ENCODE assay signal across 8 cellular contexts in the genomic region with DNA sequence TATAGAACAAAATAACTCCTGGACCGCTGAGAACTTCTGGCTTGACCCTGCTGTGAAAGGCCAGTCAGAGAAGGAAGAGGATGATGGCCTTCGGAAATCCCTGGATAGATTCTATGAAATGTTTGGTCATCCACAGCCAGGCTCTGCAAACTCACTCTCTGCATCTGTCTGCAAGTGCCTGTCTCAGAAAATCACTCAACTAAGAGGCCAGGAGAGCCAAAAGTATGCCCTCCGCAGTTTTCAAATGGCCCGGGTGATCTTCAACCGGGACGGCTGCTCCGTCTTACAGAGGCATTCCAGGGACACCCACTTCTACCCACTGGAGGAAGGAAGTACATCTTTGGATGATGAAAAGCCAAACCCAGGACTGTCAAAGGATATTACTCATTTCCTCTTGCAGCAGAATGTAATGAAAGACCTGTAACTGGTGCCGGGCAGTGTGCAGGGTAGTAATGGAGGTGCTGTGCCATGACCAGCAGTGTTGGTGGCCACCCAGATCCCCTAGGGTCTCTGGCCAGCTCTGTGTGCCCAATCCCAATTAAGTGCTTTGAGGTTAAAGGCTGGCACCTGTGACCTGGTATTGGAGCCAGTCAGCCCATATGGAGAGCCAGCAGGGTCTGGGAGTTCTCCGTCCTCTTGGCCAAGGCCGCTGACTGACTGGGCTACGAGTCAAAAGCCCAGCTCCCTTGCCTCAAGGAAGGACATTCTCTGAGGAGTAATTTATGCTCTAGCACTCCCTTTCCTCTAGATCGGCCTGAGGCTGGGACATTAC. TPM values are rescaled to one million over a fixed set of nuclear protein-coding genes. Genes with fewer than 3 reads are reported as not detected.
DNase-seq lines count a peak whose midpoint lies in the region; ATAC-seq, FAIRE-seq and TF ChIP-seq lines count a peak whose summit lies in the region.

No MANE protein-coding gene starts in this region.

- H3K4me3 ChIP-seq in endothelial cell of umbilical vein (replicated peaks in 1 of 3; ENCODE audit: insufficient read depth in 1 of 3, low read depth in 1 of 3, low read length in 3 of 3) = peak overlapping the region in 1 of 3 experiments; percentile 12
- no peak overlapping the region for H3K4me3 ChIP-seq in SJCRH30
- no peak overlapping the region for H3K4me3 ChIP-seq in tibial artery

- peak overlapping the region; percentile 60 for H3K4me2 ChIP-seq in endothelial cell of umbilical vein (ENCODE audit: insufficient read depth, low read length)

- BruUV-seq in endothelial cell of umbilical vein (replicated peaks; lab: Mats Ljungman, UMichigan) = TSS peak; percentile 79

- FAIRE-seq in endothelial cell of umbilical vein (lab: Jason Lieb, UNC) = peak; percentile 78

- H3K9me3 ChIP-seq in endothelial cell of umbilical vein (replicated peaks; ENCODE audit: control insufficient read depth, insufficient read depth, low read length) = no peaks in the 10 kb centered on the region
- no peaks in the 10 kb centered on the region for H3K9me3 ChIP-seq in SJCRH30 (replicated peaks)
- H3K9me3 ChIP-seq in tibial artery = no peaks in the 10 kb centered on the region

- ATAC-seq in omental fat pad (ENCODE audit: low FRiP score) = peak; percentile 44
- ATAC-seq in GM21786 (IDR thresholded peaks at IDR 0.05; ENCODE audit: unreplicated experiment) = no peak

- TF ChIP-seq CTCF in endothelial cell of umbilical vein (IDR thresholded peaks at IDR 0.05; ENCODE audit: extremely low read depth in 1 of 2, insufficient read depth in 1 of 2, low read depth in 1 of 2, low read length in 2 of 2) (no peak), omental fat pad (IDR thresholded peaks at IDR 0.05) (no peak), tibial artery (IDR thresholded peaks at IDR 0.05) (no peak)

- H3K9ac ChIP-seq in endothelial cell of umbilical vein (replicated peaks; ENCODE audit: extremely low read depth, insufficient read depth, low read length) = no peak overlapping the region

- H4K20me1 ChIP-seq in endothelial cell of umbilical vein (replicated peaks; ENCODE audit: control insufficient read depth, extremely low read depth, insufficient read depth, low read length) = no peaks in the 10 kb centered on the region

- CTCF ChIA-PET in endothelial cell of umbilical vein (lab: Charles Lee) = interaction anchor here (1.3 to 2.1 kb wide), 3 partner anchors 15 to 334 kb away, joined by 3 to 5 read pairs (median 4); no protein-coding TSS in a partner anchor

- intact Hi-C loops in endothelial cell of umbilical vein (cut with micrococcal nuclease) (loop anchor here (2.0 kb wide), 1 partner anchor 58 kb away; no protein-coding TSS in a partner anchor), tibial artery (cut with DNase I; ENCODE audit: low total_unique reads) (no loop called here)

- H3K79me2 ChIP-seq in endothelial cell of umbilical vein (ENCODE audit: control insufficient read depth, insufficient read depth, low read length) = no peaks in the 10 kb centered on the region

- POLR2A ChIA-PET in endothelial cell of umbilical vein (lab: Charles Lee) = no interaction called here

- peak; percentile 67 for DNase-seq in EH (ENCODE audit: low read depth)
- peak; percentile 68 for DNase-seq in NOMO-1 treated with dmso at 0.1 percent for 144 hours (lab: John Stamatoyannopoulos, UW; ENCODE audit: unreplicated experiment)
- peak; percentile 50 for DNase-seq in endothelial cell of umbilical vein (ENCODE audit: low read depth, low spot score)
- DNase-seq in omental fat pad (ENCODE audit: low spot score) = no peak
- DNase-seq in SJCRH30 = no peak
- DNase-seq in tibial artery = no peak
- no peak for DNase-seq in NCI-H510A treated with DMSO at 0.1 percent for 48 hours (lab: John Stamatoyannopoulos, UW)

- H3K27me3 ChIP-seq in endothelial cell of umbilical vein (ENCODE audit: control insufficient read depth in 2 of 2, insufficient read depth in 2 of 2, low read length in 2 of 2) (no peaks in the 10 kb centered on the region), SJCRH30 (no peaks in the 10 kb centered on the region), tibial artery (no peaks in the 10 kb centered on the region)

- H3K36me3 ChIP-seq in endothelial cell of umbilical vein (ENCODE audit: control insufficient read depth in 2 of 2, extremely low read depth in 1 of 2, insufficient read depth in 2 of 2, low read length in 2 of 2) = no peaks in the 10 kb centered on the region
- H3K36me3 ChIP-seq in SJCRH30 = no peaks in the 10 kb centered on the region
- peaks cover 0 to 7% (median 3%) of the 10 kb centered on the region in 3 donors for H3K36me3 ChIP-seq in tibial artery

- H3K4me1 ChIP-seq in endothelial cell of umbilical vein (ENCODE audit: control insufficient read depth, extremely low read depth, insufficient read depth, low read length) (peaks cover 34% of the 10 kb centered on the region), SJCRH30 (no peaks in the 10 kb centered on the region), tibial artery (peaks cover 0 to 21% (median 6%) of the 10 kb centered on the region in 4 donors)

- no peaks in the 10 kb centered on the region for H3K9me1 ChIP-seq in endothelial cell of umbilical vein (replicated peaks; ENCODE audit: control insufficient read depth, extremely low read depth, insufficient read depth, low read length)

- H2AFZ ChIP-seq in endothelial cell of umbilical vein (ENCODE audit: low read depth, low read length) = peak overlapping the region; percentile 6

- TF ChIP-seq POLR2A in endothelial cell of umbilical vein (IDR thresholded peaks at IDR 0.05; ENCODE audit: low read depth, low read length) = no peak

- peak overlapping the region; percentile 62 for H3K27ac ChIP-seq in endothelial cell of umbilical vein (ENCODE audit: insufficient read depth, low read depth, low read length)
- no peak overlapping the region for H3K27ac ChIP-seq in SJCRH30
- no peak overlapping the region for H3K27ac ChIP-seq in tibial artery

- dilution Hi-C loops in endothelial cell of umbilical vein (cut with MboI; ENCODE audit: extremely low pct_ligation_motif_present, low sequenced_read_pairs) = no loop called here

TF ChIP-seq in endothelial cell of umbilical vein, 7 proteins besides CTCF, POLR2A, EP300 and RAD21:
- TF ChIP-seq POLR2AphosphoS5 (IDR thresholded peaks at IDR 0.05; ENCODE audit: insufficient read depth, low read depth, low read length) (peak; percentile 50), FOS (IDR thresholded peaks at IDR 0.05; ENCODE audit: borderline replicate concordance, insufficient read depth, low read length) (peak; percentile 72), GATA2 (IDR thresholded peaks at IDR 0.05; ENCODE audit: insufficient read depth, insufficient read length, low read depth, low read length) (peak; percentile 54), MYC (IDR thresholded peaks at IDR 0.05; ENCODE audit: low read depth, low read length) (no peak), JUN (IDR thresholded peaks at IDR 0.05; ENCODE audit: borderline replicate concordance, insufficient read depth, insufficient read length, low read depth) (peak; percentile 73), EZH2 (IDR thresholded peaks at IDR 0.05; ENCODE audit: borderline replicate concordance, low read depth, low read length, severe bottlenecking) (no peak)
- TF ChIP-seq, protein P1, sequence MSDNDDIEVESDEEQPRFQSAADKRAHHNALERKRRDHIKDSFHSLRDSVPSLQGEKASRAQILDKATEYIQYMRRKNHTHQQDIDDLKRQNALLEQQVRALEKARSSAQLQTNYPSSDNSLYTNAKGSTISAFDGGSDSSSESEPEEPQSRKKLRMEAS (IDR thresholded peaks at IDR 0.05; ENCODE audit: insufficient read depth, insufficient read length) = no peak
TF ChIP-seq in endothelial cell of umbilical vein: peak in this region for 4.

RNA-seq across cellular contexts. Expression of a gene that starts 48.1 kb away (rescaled TPM):
- total RNA-seq in endothelial cell of umbilical vein = not detected in 2 replicates
- 0.05 and 0.06 TPM in 2 replicates for polyA plus RNA-seq in endothelial cell of umbilical vein
- polyA plus RNA-seq in endothelial cell of umbilical vein (2011; cell fraction: cytosol; rRNA removed) = 0.05 and 0.06 TPM in 2 replicates
- polyA plus RNA-seq in endothelial cell of umbilical vein (2011; cell fraction: nucleus; rRNA removed) = 0.05 and 0.06 TPM in 2 replicates
- polyA plus RNA-seq in endothelial cell of umbilical vein (2012) = 0.12 and 0.25 TPM in 2 replicates
- not detected in 2 replicates for polyA minus RNA-seq in endothelial cell of umbilical vein
- not detected for polyA minus RNA-seq in endothelial cell of umbilical vein (2011; cell fraction: cytosol; rRNA and poly(A)+ RNA removed)
- polyA minus RNA-seq in endothelial cell of umbilical vein (2011; cell fraction: nucleus; rRNA and poly(A)+ RNA removed) = not detected in 2 replicates
- total RNA-seq in omental fat pad = 1 to 10 TPM in 1 of 4 donors, under 1 TPM in 2, not detected in 1; 0.46 to 1.1 (median 0.72) TPM
- total RNA-seq in SJCRH30 (2014; rRNA removed; shearing (Covaris generic)) = 0.08 TPM in 1 of 2 replicates, not detected in the other

Comparison
In these comparisons a context has a peak if more than half of its experiments do, and no peak if none do; other contexts are left out.
1. DNase-seq: peak in EH (single experiment), NOMO-1 treated with dmso at 0.1 percent for 144 hours (single experiment) and endothelial cell of umbilical vein (single experiment); none in omental fat pad (single experiment), SJCRH30 (0 of 2), tibial artery (0 of 2) and NCI-H510A treated with DMSO at 0.1 percent for 48 hours (single experiment).